30 cellular contexts compared by ENCODE assay signal in the genomic region with DNA sequence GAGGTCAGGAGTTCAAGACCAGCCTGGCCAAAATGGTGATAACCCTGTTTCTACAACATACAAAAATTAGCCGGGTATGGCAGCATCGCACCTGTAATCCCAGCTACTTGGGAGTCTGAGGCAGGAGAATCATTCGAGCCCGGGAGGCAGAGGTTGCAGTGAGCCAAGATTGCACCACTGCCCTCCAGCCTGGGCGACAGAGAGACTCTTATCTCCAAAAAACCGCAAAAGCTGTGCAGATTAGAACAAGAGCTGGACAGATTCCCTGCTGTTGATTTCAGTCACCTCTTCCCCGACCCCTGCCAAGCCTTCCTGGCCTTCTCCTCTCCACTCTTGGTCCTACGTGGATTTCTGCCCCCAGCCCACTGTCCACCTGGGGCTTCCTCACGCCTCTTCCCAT. TPM values are rescaled to one million over a fixed set of nuclear protein-coding genes. Genes with fewer than 3 reads are reported as not detected.
"Had no signal": no experiment of that assay in that cellular context is flagged by ENCODE, and none has a peak within 500 bp of the region (broad histone marks: within the 10 kb centered on the region; RNA-seq: fewer than 3 reads in every experiment).

No MANE protein-coding gene starts in this region.

- H3K4me3 ChIP-seq: dorsolateral prefrontal cortex, gastrocnemius medialis, left ventricle myocardium inferior, prostate gland, right atrium auricular region, suprapubic skin, transverse colon had no signal

- H3K36me3 ChIP-seq: brain microvascular endothelial cell, gastrocnemius medialis, left ventricle myocardium inferior, prostate gland, right atrium auricular region, transverse colon had no signal

- DNase-seq: activated CD4-positive, alpha-beta T cell treated with anti-CD3 and anti-CD28 coated beads, Interleukin-2, amount 50 U/mL, for 1 hour; activated CD4-positive, CD25-positive, alpha-beta regulatory T cell treated with anti-CD3 and anti-CD28 coated beads, Interleukin-2, amount 50 U/mL, for 72 hours; activated CD8-positive, alpha-beta memory T cell treated with anti-CD3 and anti-CD28 coated beads, Interleukin-2, amount 50 U/mL, for 4 hours; activated effector memory CD4-positive, alpha-beta T cell treated with Interleukin-2 at 50 U/mL for 16 hours; activated naive CD4-positive, alpha-beta T cell treated with anti-CD3 and anti-CD28 coated beads, Interleukin-2, amount 10 ng/mL, durations not matched to agents 7 days and 5 days; activated naive CD8-positive, alpha-beta T cell treated with anti-CD3 and anti-CD28 coated beads, Interleukin-2, amount 50 U/mL, for 24 hours; activated T-cell treated with anti-CD3 and anti-CD28 coated beads, Interleukin-2, amount 50 U/mL, for 4 hours; aorta; brain microvascular endothelial cell; central memory CD4-positive, alpha-beta T cell; dorsolateral prefrontal cortex; gastrocnemius medialis; head of caudate nucleus; left ventricle myocardium inferior; mammary epithelial cell; nephron progenitor cell; stimulated activated CD4-positive, alpha-beta T cell treated with anti-CD3 and anti-CD28 coated beads, Interleukin-2, amount 100 ng/mL, for 24 hours; stimulated activated naive CD8-positive, alpha-beta T cell treated with anti-CD3 and anti-CD28 coated beads, Interleukin-15, Interleukin-2, amounts not matched to agents 100 U/mL and 50 U/mL, for 24 hours; transverse colon had no signal

- H3K9me3 ChIP-seq: gastrocnemius medialis, left ventricle myocardium inferior, prostate gland, right atrium auricular region, suprapubic skin, transverse colon had no signal

- H3K27me3 ChIP-seq: brain microvascular endothelial cell, dorsolateral prefrontal cortex, right atrium auricular region had no signal

- ATAC-seq: activated naive CD8-positive, alpha-beta T cell treated with anti-CD3 and anti-CD28 coated beads, Interleukin-2, amount 50 U/mL, for 24 hours; activated T-cell treated with anti-CD3 and anti-CD28 coated beads, Interleukin-2, amount 50 U/mL, for 4 hours; gastrocnemius medialis; stimulated activated naive CD8-positive, alpha-beta T cell treated with anti-CD3 and anti-CD28 coated beads, Interleukin-15, Interleukin-2, amounts not matched to agents 100 U/mL and 50 U/mL, for 24 hours had no signal

- H3K27ac ChIP-seq: brain microvascular endothelial cell, dorsolateral prefrontal cortex, gastrocnemius medialis, left ventricle myocardium inferior, prostate gland, right atrium auricular region, suprapubic skin, transverse colon, VCaP had no signal

- FAIRE-seq: colon had no signal

- H3K4me1 ChIP-seq: gastrocnemius medialis, left ventricle myocardium inferior, prostate gland, right atrium auricular region, transverse colon had no signal

RNA-seq across cellular contexts. Expression of gene CAMSAP3, which starts 8.3 kb away (rescaled TPM):
- total RNA-seq: aorta, fibroblast of lung, myocyte, skeletal muscle tissue had no signal
- polyA plus RNA-seq: fibroblast of lung had no signal

RNA-seq across cellular contexts. Expression of gene PCP2, which starts 29.6 kb away (rescaled TPM):
- total RNA-seq: aorta, epithelial cell of proximal tubule, fibroblast of lung, gastrocnemius medialis, kidney epithelial cell, myocyte, omental fat pad, right atrium auricular region, skeletal muscle tissue had no signal
- polyA plus RNA-seq: aorta, fibroblast of lung, mammary epithelial cell had no signal

RNA-seq across cellular contexts. Expression of gene STXBP2, which starts 33.0 kb away (rescaled TPM):
- total RNA-seq: myocyte had no signal
